21 cellular contexts compared by ENCODE assay signal in genomic region chr2:234691968-234692955, GRCh38.
DNase-seq lines count a peak whose midpoint lies in the region; ATAC-seq, FAIRE-seq and TF ChIP-seq lines count a peak whose summit lies in the region.
"Had no signal": no experiment of that assay in that cellular context is flagged by ENCODE, and none has a peak within 500 bp of the region (broad histone marks: within the 10 kb centered on the region; RNA-seq: fewer than 3 reads in every experiment).

No MANE protein-coding gene starts in this region.

- ATAC-seq in HepG2 = peak; percentile 64
- no peak for ATAC-seq in stimulated activated naive CD8-positive, alpha-beta T cell treated with anti-CD3 and anti-CD28 coated beads, Interleukin-15, Interleukin-2, amounts not matched to agents 100 U/mL and 50 U/mL, for 24 hours
- no peak for ATAC-seq in GM21723 (IDR thresholded peaks at IDR 0.05; ENCODE audit: unreplicated experiment)
- ATAC-seq: activated T-cell treated with anti-CD3 and anti-CD28 coated beads, Interleukin-2, amount 50 U/mL, for 4 hours; heart right ventricle had no signal

- H3K9me3 Mint-ChIP-seq in activated T-helper 2 cell treated with anti-CD3 and anti-CD28 coated beads, Interferon-gamma antibody, Interleukin-2, Interleukin-4, amounts not matched to agents 10 μg/mL and 5 μg/mL and 100 μg/mL, durations not matched to agents 14 hours and 24 hours and 36 hours = peaks cover 21% of the 10 kb centered on the region

- H3K36me3 Mint-ChIP-seq in activated T-helper 2 cell treated with anti-CD3 and anti-CD28 coated beads, Interferon-gamma antibody, Interleukin-2, Interleukin-4, amounts not matched to agents 10 μg/mL and 5 μg/mL and 100 μg/mL, durations not matched to agents 14 hours and 24 hours and 36 hours (ENCODE audit: low read depth) = no peaks in the 10 kb centered on the region
- H3K36me3 Mint-ChIP-seq: activated naive CD8-positive, alpha-beta T cell treated with anti-CD3 and anti-CD28 coated beads for 36 hours had no signal

- peak; percentile 53 for FAIRE-seq in HepG2 (lab: Jason Lieb, UNC)
- FAIRE-seq: bronchial epithelial cell, small intestine had no signal

- 47% methylated on average over 6 of the region's 6 CpGs for WGBS in HepG2 (ENCODE audit: low lambda C conversion rate)

- no peak for TF ChIP-seq CTCF in HepG2 (CRISPR knock-in tag; IDR thresholded peaks at IDR 0.05)

- peak overlapping the region in 1 of 3 experiments; percentile 15; a peak in 1 of 6 replicates for H3K4me3 ChIP-seq in HepG2 (replicated peaks in 1 of 3; ENCODE audit: insufficient read depth in 1 of 3, low read depth in 2 of 3, low read length in 3 of 3)
- H3K4me3 ChIP-seq: heart right ventricle, transverse colon had no signal

- H3K4me1 ChIP-seq in HepG2 (ENCODE audit: insufficient read depth, low read length) = peaks cover 84% of the 10 kb centered on the region
- H3K4me1 ChIP-seq: parathyroid adenoma had no signal

- CTCF ChIA-PET in HepG2 (lab: Yijun Ruan, JAX; ENCODE audit: low intra/inter-chr PET ratio, low total read pairs) = no interaction called here

- intact Hi-C loops in HepG2 (cut with micrococcal nuclease; ENCODE audit: unreplicated experiment) = loop anchor here (2.0 to 5.0 kb wide), 3 partner anchors 15 to 150 kb away; no protein-coding TSS in a partner anchor
- intact Hi-C loops in activated T-helper 2 cell treated with anti-CD3 and anti-CD28 coated beads, Interferon-gamma antibody, Interleukin-2, Interleukin-4, amounts not matched to agents 10 μg/mL and 5 μg/mL and 100 μg/mL, durations not matched to agents 14 hours and 24 hours and 36 hours (cut with micrococcal nuclease) = no loop called here

- H3K4me1 Mint-ChIP-seq in activated T-helper 2 cell treated with anti-CD3 and anti-CD28 coated beads, Interferon-gamma antibody, Interleukin-2, Interleukin-4, amounts not matched to agents 10 μg/mL and 5 μg/mL and 100 μg/mL, durations not matched to agents 14 hours and 24 hours and 36 hours (ENCODE audit: low read depth) = peaks cover 9% of the 10 kb centered on the region
- H3K4me1 Mint-ChIP-seq: CD8-positive, alpha-beta memory T cell had no signal

- H3K4me3 Mint-ChIP-seq in activated T-helper 2 cell treated with anti-CD3 and anti-CD28 coated beads, Interferon-gamma antibody, Interleukin-2, Interleukin-4, amounts not matched to agents 10 μg/mL and 5 μg/mL and 100 μg/mL, durations not matched to agents 14 hours and 24 hours and 36 hours (ENCODE audit: low read depth) = no peak overlapping the region
- H3K4me3 Mint-ChIP-seq: activated CD4-positive, alpha-beta T cell treated with anti-CD3 and anti-CD28 coated beads, Interleukin-2, amount 10 ng/mL, durations not matched to agents 24 days and 14 days; activated naive CD8-positive, alpha-beta T cell treated with anti-CD3 and anti-CD28 coated beads for 36 hours; activated T-cell treated with anti-CD3 and anti-CD28 coated beads, Interleukin-2, amount 50 U/mL, for 4 hours; CD8-positive, alpha-beta memory T cell had no signal

- TF ChIP-seq EP300 in HepG2 (IDR thresholded peaks at IDR 0.05; ENCODE audit: low read depth in 2 of 2, low read length in 2 of 2) (peak in 1 of 2 experiments; percentile 89; a peak in 2 of 4 replicates), HepG2 (CRISPR knock-in tag; IDR thresholded peaks at IDR 0.05; ENCODE audit: borderline replicate concordance) (peak; percentile 61; the same call in 1 of the 2 replicates)

- peak overlapping the region; percentile 79 for H3K27ac ChIP-seq in HepG2 (ENCODE audit: extremely low read length, insufficient read depth, low read length)
- H3K27ac ChIP-seq: heart right ventricle, parathyroid adenoma, transverse colon had no signal

- H2AFZ ChIP-seq in HepG2 (ENCODE audit: low read length) = no peak overlapping the region
- H2AFZ ChIP-seq: parathyroid adenoma had no signal

- BruUV-seq in HepG2 (replicated peaks; lab: Mats Ljungman, UMichigan) = TSS peak; percentile 61

- peaks cover 19% of the 10 kb centered on the region for H3K9me3 ChIP-seq in HepG2 (ENCODE audit: low read length)

- DNase-seq in COLO668 (lab: John Stamatoyannopoulos, UW; ENCODE audit: unreplicated experiment) (peak; percentile 56), NCI-H1417 (lab: John Stamatoyannopoulos, UW) (peak in 2 of 3 experiments; percentile 71 to 94), NCI-H774 (lab: John Stamatoyannopoulos, UW) (peak; percentile 91), HepG2 (ENCODE audit: low spot score) (peak; percentile 97), RKO (ENCODE audit: low spot score) (no peak)
- DNase-seq in activated T-helper 2 cell treated with anti-CD3 and anti-CD28 coated beads, Interferon-gamma antibody, Interleukin-2, Interleukin-4, amounts not matched to agents 10 μg/mL and 5 μg/mL and 100 μg/mL, durations not matched to agents 14 hours and 24 hours and 36 hours (ENCODE audit: low spot score) = no peak
- DNase-seq in stimulated activated naive CD8-positive, alpha-beta T cell treated with anti-CD3 and anti-CD28 coated beads, Interleukin-15, Interleukin-2, amounts not matched to agents 100 U/mL and 50 U/mL, for 24 hours = no peak
- DNase-seq: activated CD4-positive, alpha-beta T cell treated with anti-CD3 and anti-CD28 coated beads, Interleukin-2, amount 10 ng/mL, durations not matched to agents 24 days and 14 days; activated naive CD8-positive, alpha-beta T cell treated with anti-CD3 and anti-CD28 coated beads for 36 hours; activated T-cell treated with anti-CD3 and anti-CD28 coated beads, Interleukin-2, amount 50 U/mL, for 4 hours; CD8-positive, alpha-beta memory T cell; heart right ventricle; HFFc6; NCI-H1694 treated with DMSO at 0.1 percent for 48 hours; Right ventricle myocardium superior; small intestine; T-helper 9 cell; transverse colon had no signal

- no peak for TF ChIP-seq POLR2A in HepG2 (IDR thresholded peaks at IDR 0.05; ENCODE audit: insufficient read depth in 1 of 2, low read depth in 2 of 2, low read length in 2 of 2)

- peak overlapping the region; percentile 54 for H3K9ac ChIP-seq in HepG2 (ENCODE audit: insufficient read depth, low read depth, low read length)
- H3K9ac ChIP-seq: parathyroid adenoma had no signal

- POLR2A ChIA-PET in HepG2 (lab: Yijun Ruan, JAX) = interaction anchor here (0.5 to 8.1 kb wide), 13 partner anchors 16 to 309 kb away, joined by 3 to 484 read pairs (median 3); no protein-coding TSS in a partner anchor

- no peak; the same call in 1 of the 2 replicates for TF ChIP-seq RAD21 in HepG2 (CRISPR knock-in tag; IDR thresholded peaks at IDR 0.05)

- no peaks in the 10 kb centered on the region for H4K20me1 ChIP-seq in HepG2 (ENCODE audit: insufficient read depth, low read length)

- H3K27me3 Mint-ChIP-seq in activated T-helper 2 cell treated with anti-CD3 and anti-CD28 coated beads, Interferon-gamma antibody, Interleukin-2, Interleukin-4, amounts not matched to agents 10 μg/mL and 5 μg/mL and 100 μg/mL, durations not matched to agents 14 hours and 24 hours and 36 hours (ENCODE audit: low read depth) = no peaks in the 10 kb centered on the region

- H3K36me3 ChIP-seq in HepG2 (replicated peaks in 1 of 2; ENCODE audit: control insufficient read depth in 1 of 2, insufficient read depth in 2 of 2, low read length in 2 of 2) = no peaks in the 10 kb centered on the region
- H3K36me3 ChIP-seq: heart right ventricle, transverse colon had no signal

- peak overlapping the region; percentile 57 for H3K4me2 ChIP-seq in HepG2 (ENCODE audit: low read depth, low read length)

- in situ Hi-C loops in HepG2 (cut with HindIII; ENCODE audit: extremely low pct_ligation_motif_present, low pct_unique_long_range_greater_than_20kb) = no loop called here

- H3K27me3 ChIP-seq in HepG2 (ENCODE audit: control insufficient read depth in 1 of 2, insufficient read depth in 2 of 2, low read length in 2 of 2) = no peaks in the 10 kb centered on the region
- H3K27me3 ChIP-seq: transverse colon had no signal

- H3K79me2 ChIP-seq in HepG2 (ENCODE audit: insufficient read depth, low read length) = no peaks in the 10 kb centered on the region
- H3K79me2 ChIP-seq: parathyroid adenoma had no signal

- no peak overlapping the region for H3K27ac Mint-ChIP-seq in activated T-helper 2 cell treated with anti-CD3 and anti-CD28 coated beads, Interferon-gamma antibody, Interleukin-2, Interleukin-4, amounts not matched to agents 10 μg/mL and 5 μg/mL and 100 μg/mL, durations not matched to agents 14 hours and 24 hours and 36 hours
- H3K27ac Mint-ChIP-seq: activated CD4-positive, alpha-beta T cell treated with anti-CD3 and anti-CD28 coated beads, Interleukin-2, amount 10 ng/mL, durations not matched to agents 24 days and 14 days; activated naive CD8-positive, alpha-beta T cell treated with anti-CD3 and anti-CD28 coated beads for 36 hours; CD8-positive, alpha-beta memory T cell; HFFc6 had no signal

TF ChIP-seq in HepG2, 621 proteins besides CTCF, POLR2A, EP300 and RAD21 (continues in another document):
- TF ChIP-seq LCORL (IDR thresholded peaks at IDR 0.05) = no peak
- peak; percentile 68 for TF ChIP-seq LCORL (CRISPR knock-in tag; IDR thresholded peaks at IDR 0.05)
- no peak for TF ChIP-seq ZNF225 (CRISPR knock-in tag; IDR thresholded peaks at IDR 0.05)
- TF ChIP-seq, protein P1, sequence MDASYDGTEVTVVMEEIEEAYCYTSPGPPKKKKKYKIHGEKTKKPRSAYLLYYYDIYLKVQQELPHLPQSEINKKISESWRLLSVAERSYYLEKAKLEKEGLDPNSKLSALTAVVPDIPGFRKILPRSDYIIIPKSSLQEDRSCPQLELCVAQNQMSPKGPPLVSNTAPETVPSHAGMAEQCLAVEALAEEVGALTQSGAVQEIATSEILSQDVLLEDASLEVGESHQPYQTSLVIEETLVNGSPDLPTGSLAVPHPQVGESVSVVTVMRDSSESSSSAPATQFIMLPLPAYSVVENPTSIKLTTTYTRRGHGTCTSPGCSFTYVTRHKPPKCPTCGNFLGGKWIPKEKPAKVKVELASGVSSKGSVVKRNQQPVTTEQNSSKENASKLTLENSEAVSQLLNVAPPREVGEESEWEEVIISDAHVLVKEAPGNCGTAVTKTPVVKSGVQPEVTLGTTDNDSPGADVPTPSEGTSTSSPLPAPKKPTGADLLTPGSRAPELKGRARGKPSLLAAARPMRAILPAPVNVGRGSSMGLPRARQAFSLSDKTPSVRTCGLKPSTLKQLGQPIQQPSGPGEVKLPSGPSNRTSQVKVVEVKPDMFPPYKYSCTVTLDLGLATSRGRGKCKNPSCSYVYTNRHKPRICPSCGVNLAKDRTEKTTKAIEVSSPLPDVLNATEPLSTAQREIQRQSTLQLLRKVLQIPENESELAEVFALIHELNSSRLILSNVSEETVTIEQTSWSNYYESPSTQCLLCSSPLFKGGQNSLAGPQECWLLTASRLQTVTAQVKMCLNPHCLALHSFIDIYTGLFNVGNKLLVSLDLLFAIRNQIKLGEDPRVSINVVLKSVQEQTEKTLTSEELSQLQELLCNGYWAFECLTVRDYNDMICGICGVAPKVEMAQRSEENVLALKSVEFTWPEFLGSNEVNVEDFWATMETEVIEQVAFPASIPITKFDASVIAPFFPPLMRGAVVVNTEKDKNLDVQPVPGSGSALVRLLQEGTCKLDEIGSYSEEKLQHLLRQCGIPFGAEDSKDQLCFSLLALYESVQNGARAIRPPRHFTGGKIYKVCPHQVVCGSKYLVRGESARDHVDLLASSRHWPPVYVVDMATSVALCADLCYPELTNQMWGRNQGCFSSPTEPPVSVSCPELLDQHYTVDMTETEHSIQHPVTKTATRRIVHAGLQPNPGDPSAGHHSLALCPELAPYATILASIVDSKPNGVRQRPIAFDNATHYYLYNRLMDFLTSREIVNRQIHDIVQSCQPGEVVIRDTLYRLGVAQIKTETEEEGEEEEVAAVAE (CRISPR knock-in tag; IDR thresholded peaks at IDR 0.05; ENCODE audit: borderline replicate concordance) = no peak

Comparison
In these comparisons a context has a peak if more than half of its experiments do, and no peak if none do; other contexts are left out.
1. DNase-seq: peak in COLO668 (single experiment), NCI-H1417 (2 of 3), NCI-H774 (single experiment) and HepG2 (single experiment); none in activated T-helper 2 cell treated with anti-CD3 and anti-CD28 coated beads, Interferon-gamma antibody, Interleukin-2, Interleukin-4, amounts not matched to agents 10 μg/mL and 5 μg/mL and 100 μg/mL, durations not matched to agents 14 hours and 24 hours and 36 hours (single experiment), stimulated activated naive CD8-positive, alpha-beta T cell treated with anti-CD3 and anti-CD28 coated beads, Interleukin-15, Interleukin-2, amounts not matched to agents 100 U/mL and 50 U/mL, for 24 hours (single experiment) and RKO (single experiment).